8 cellular contexts compared by ENCODE assay signal in genomic region chr4:128565565-128566186, GRCh38.
DNase-seq lines count a peak whose midpoint lies in the region; ATAC-seq, FAIRE-seq and TF ChIP-seq lines count a peak whose summit lies in the region.

No MANE protein-coding gene starts in this region.

- peaks cover 65% of the 10 kb centered on the region for H3K27me3 Mint-ChIP-seq in T-helper 17 cell

- no peak overlapping the region for H3K4me3 ChIP-seq in cardiac muscle cell
- no peak overlapping the region for H3K4me3 ChIP-seq in small intestine (ENCODE audit: low read depth in 1 of 2, low read length in 2 of 2)

- H3K27me3 ChIP-seq in cardiac muscle cell (peaks cover 35% of the 10 kb centered on the region), small intestine (ENCODE audit: control insufficient read depth in 2 of 2, insufficient read depth in 2 of 2, low read length in 2 of 2) (no peaks in the 10 kb centered on the region)

- DNase-seq in NOMO-1 treated with DMSO at 0.1 percent for 48 hours (lab: John Stamatoyannopoulos, UW; ENCODE audit: unreplicated experiment) (peak; percentile 12), NOMO-1 treated with dmso at 0.1 percent for 144 hours (lab: John Stamatoyannopoulos, UW; ENCODE audit: unreplicated experiment) (no peak), SW 1271 (lab: John Stamatoyannopoulos, UW) (peak; percentile 12 to 30), cardiac muscle cell (ENCODE audit: low read depth in 1 of 2, low spot score in 1 of 2) (peak; percentile 67 to 69), small intestine (peak; percentile 51), T-helper 17 cell (no peak), putamen (ENCODE audit: low spot score) (no peak)

- no peaks in the 10 kb centered on the region for H3K36me3 Mint-ChIP-seq in T-helper 17 cell (ENCODE audit: low read depth)

- H3K4me1 Mint-ChIP-seq in T-helper 17 cell, result peaks cover 4% of the 10 kb centered on the region

- H3K4me1 ChIP-seq in cardiac muscle cell (ENCODE audit: low read depth), result no peaks in the 10 kb centered on the region
- H3K4me1 ChIP-seq in small intestine (ENCODE audit: control insufficient read depth in 2 of 2, insufficient read depth in 1 of 2, low read depth in 1 of 2, low read length in 1 of 2), result no peaks in the 10 kb centered on the region

- ATAC-seq in HG03442 (IDR thresholded peaks at IDR 0.05; ENCODE audit: unreplicated experiment) (peak; percentile 57), T-helper 17 cell (no peak)

- FAIRE-seq in small intestine (lab: Jason Lieb, UNC), result no peak

- H3K9me3 ChIP-seq in cardiac muscle cell (ENCODE audit: low read depth) (no peaks in the 10 kb centered on the region), small intestine (ENCODE audit: control insufficient read depth, low read depth) (no peaks in the 10 kb centered on the region), T-helper 17 cell (ENCODE audit: control insufficient read depth, low read length, poor library complexity, severe bottlenecking) (no peaks in the 10 kb centered on the region)

- H3K4me3 Mint-ChIP-seq in T-helper 17 cell, result no peak overlapping the region

- TF ChIP-seq CTCF in cardiac muscle cell (IDR thresholded peaks at IDR 0.05; ENCODE audit: low read depth, low read length), result peak; percentile 57

- H3K27ac ChIP-seq in cardiac muscle cell (no peak overlapping the region), small intestine (ENCODE audit: low read depth in 1 of 2, low read length in 1 of 2) (no peak overlapping the region)

- 46 to 66% (median 51%) methylated on average over 4 of the region's 4 CpGs for WGBS in small intestine, 3 donors

- no peak overlapping the region for H3K27ac Mint-ChIP-seq in T-helper 17 cell

- H3K36me3 ChIP-seq in cardiac muscle cell, result no peaks in the 10 kb centered on the region
- H3K36me3 ChIP-seq in small intestine (ENCODE audit: control insufficient read depth in 2 of 2, insufficient read depth in 2 of 2, low read length in 2 of 2), result no peaks in the 10 kb centered on the region

Comparison
In these comparisons a context has a peak if more than half of its experiments do, and no peak if none do; other contexts are left out.
1. DNase-seq: peak in NOMO-1 treated with DMSO at 0.1 percent for 48 hours (single experiment), SW 1271 (2 of 2), cardiac muscle cell (2 of 2) and small intestine (single experiment); none in NOMO-1 treated with dmso at 0.1 percent for 144 hours (single experiment), T-helper 17 cell (0 of 3) and putamen (single experiment).